36 cellular contexts compared by ENCODE assay signal in the genomic region with DNA sequence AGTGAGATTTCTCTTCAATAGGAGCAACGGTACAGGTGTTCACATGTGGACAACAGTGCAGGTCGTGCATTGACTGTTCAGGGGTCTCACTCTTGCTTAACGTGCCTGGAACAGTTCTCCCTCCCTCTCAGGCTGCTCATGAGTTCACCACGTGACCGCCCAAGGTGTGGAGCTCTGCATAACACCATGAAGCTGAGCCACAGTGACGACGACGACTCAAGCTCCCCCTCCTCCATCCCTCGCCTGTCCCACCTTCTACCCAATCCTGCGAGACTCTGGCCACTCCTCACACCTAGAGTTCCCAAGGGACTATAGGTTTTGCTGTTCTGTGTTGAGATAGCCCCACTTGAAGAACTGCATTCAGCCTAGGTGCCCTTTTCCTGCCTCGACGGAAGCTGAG.
"Had no signal": no experiment of that assay in that cellular context is flagged by ENCODE, and none has a peak within 500 bp of the region (broad histone marks: within the 10 kb centered on the region; RNA-seq: fewer than 3 reads in every experiment).

No MANE protein-coding gene starts in this region.

- H3K27ac Mint-ChIP-seq: activated B cell treated with CpG ODN at 0.5 μM for 24 hours; activated CD4-positive, alpha-beta memory T cell treated with anti-CD3 and anti-CD28 coated beads for 36 hours; activated naive CD4-positive, alpha-beta T cell treated with anti-CD3 and anti-CD28 coated beads, Interleukin-2, amount 10 ng/mL, durations not matched to agents 7 days and 5 days; activated naive CD8-positive, alpha-beta T cell; activated naive CD8-positive, alpha-beta T cell treated with anti-CD3 and anti-CD28 coated beads, Interleukin-2, amount 50 U/mL, for 24 hours; T-helper 1 cell treated with Interleukin-12 subunit alpha and Interleukin-12 subunit beta and Interleukin-4 antibody, amounts not matched to agents 30 μg/mL and 1 μg/mL, for 36 hours; T-helper 2 cell treated with Interferon-gamma antibody and Interleukin-4, amounts not matched to agents 5 μg/mL and 100 μg/mL, for 36 hours had no signal

- H3K4me3 ChIP-seq: MG63, Peyer's patch, SJSA1 had no signal

- H3K9ac ChIP-seq: SK-N-SH had no signal

- H3K27me3 ChIP-seq: MG63, Peyer's patch, SJSA1 had no signal

- H3K4me1 Mint-ChIP-seq: activated B cell treated with CpG ODN at 0.5 μM for 24 hours; activated naive CD8-positive, alpha-beta T cell treated with anti-CD3 and anti-CD28 coated beads, Interleukin-2, amount 50 U/mL, for 24 hours; brain had no signal

- H3K9me3 Mint-ChIP-seq: activated B cell treated with CpG ODN at 0.5 μM for 24 hours; activated CD4-positive, alpha-beta memory T cell treated with anti-CD3 and anti-CD28 coated beads for 36 hours; activated naive CD4-positive, alpha-beta T cell treated with anti-CD3 and anti-CD28 coated beads, Interleukin-2, amount 10 ng/mL, durations not matched to agents 7 days and 5 days; activated naive CD8-positive, alpha-beta T cell treated with anti-CD3 and anti-CD28 coated beads, Interleukin-2, amount 50 U/mL, for 24 hours; brain; T-helper 1 cell treated with Interleukin-12 subunit alpha and Interleukin-12 subunit beta and Interleukin-4 antibody, amounts not matched to agents 30 μg/mL and 1 μg/mL, for 36 hours; T-helper 2 cell treated with Interferon-gamma antibody and Interleukin-4, amounts not matched to agents 5 μg/mL and 100 μg/mL, for 36 hours had no signal

- H3K9me3 ChIP-seq: MG63, Peyer's patch, SJSA1, SK-N-SH had no signal

- ATAC-seq: activated naive CD8-positive, alpha-beta T cell treated with anti-CD3 and anti-CD28 coated beads, Interleukin-2, amount 50 U/mL, for 24 hours; PC-3 had no signal

- H3K27me3 Mint-ChIP-seq: activated B cell treated with CpG ODN at 0.5 μM for 24 hours; activated CD4-positive, alpha-beta memory T cell treated with anti-CD3 and anti-CD28 coated beads for 36 hours; activated naive CD8-positive, alpha-beta T cell; activated naive CD8-positive, alpha-beta T cell treated with anti-CD3 and anti-CD28 coated beads, Interleukin-2, amount 50 U/mL, for 24 hours had no signal

- H3K36me3 ChIP-seq: MG63 had no signal

- H3K4me3 Mint-ChIP-seq: activated B cell treated with CpG ODN at 0.5 μM for 24 hours; activated CD4-positive, alpha-beta memory T cell treated with anti-CD3 and anti-CD28 coated beads for 36 hours; activated naive CD4-positive, alpha-beta T cell treated with anti-CD3 and anti-CD28 coated beads, Interleukin-2, amount 10 ng/mL, durations not matched to agents 7 days and 5 days; activated naive CD8-positive, alpha-beta T cell; activated naive CD8-positive, alpha-beta T cell treated with anti-CD3 and anti-CD28 coated beads, Interleukin-2, amount 50 U/mL, for 24 hours; brain; T-helper 1 cell treated with Interleukin-12 subunit alpha and Interleukin-12 subunit beta and Interleukin-4 antibody, amounts not matched to agents 30 μg/mL and 1 μg/mL, for 36 hours; T-helper 2 cell treated with Interferon-gamma antibody and Interleukin-4, amounts not matched to agents 5 μg/mL and 100 μg/mL, for 36 hours had no signal

- FAIRE-seq: TTC549 had no signal

- H3K36me3 Mint-ChIP-seq: activated CD4-positive, alpha-beta memory T cell treated with anti-CD3 and anti-CD28 coated beads for 36 hours; activated naive CD4-positive, alpha-beta T cell treated with anti-CD3 and anti-CD28 coated beads, Interleukin-2, amount 10 ng/mL, durations not matched to agents 7 days and 5 days had no signal

- H3K27ac ChIP-seq: Peyer's patch, SJSA1 had no signal

- H3K4me1 ChIP-seq: Peyer's patch, SJSA1 had no signal

- DNase-seq: activated B cell treated with CpG ODN at 0.5 μM for 24 hours; activated CD4-positive, alpha-beta memory T cell treated with anti-CD3 and anti-CD28 coated beads for 36 hours; activated CD4-positive, alpha-beta T cell treated with anti-CD3 and anti-CD28 coated beads for 4 hours; activated CD4-positive, alpha-beta T cell treated with anti-CD3 and anti-CD28 coated beads, Interleukin-2, amount 50 U/mL, for 1 hour; activated CD4-positive, CD25-positive, alpha-beta regulatory T cell treated with anti-CD3 and anti-CD28 coated beads, Interleukin-2, amount 50 U/mL, for 72 hours; activated CD8-positive, alpha-beta memory T cell treated with anti-CD3 and anti-CD28 coated beads, Interleukin-2, amount 50 U/mL, for 4 hours; activated effector memory CD4-positive, alpha-beta T cell treated with Interleukin-2 at 50 U/mL for 16 hours; activated naive CD4-positive, alpha-beta T cell treated with anti-CD3 and anti-CD28 coated beads, Interleukin-2, amount 10 ng/mL, durations not matched to agents 7 days and 5 days; activated naive CD8-positive, alpha-beta T cell treated with anti-CD3 and anti-CD28 coated beads, Interleukin-2, amount 50 U/mL, for 24 hours; activated T-cell treated with anti-CD3 and anti-CD28 coated beads, Interleukin-2, amount 50 U/mL, for 48 hours; anterior cingulate cortex; caudate nucleus; cerebellar nuclear complex; Kasumi-1; KG1; MG63; NCI-H1048; NCI-H1105 treated with DMSO at 0.1 percent for 48 hours; NCI-H146; NCI-H187; NCI-H2081; NCI-H2171; NCI-H510A; NCI-H774; NK-92 treated with Interleukin-12 subunit alpha and Interleukin-12 subunit beta, amount 100 ng/mL, for 24 hours; PC-3; Peyer's patch; RPMI8226; SHP77 treated with DMSO at 0.1 percent for 48 hours; SK-N-SH had no signal

- H3K4me2 ChIP-seq: SK-N-SH had no signal
